In the genomic region with DNA sequence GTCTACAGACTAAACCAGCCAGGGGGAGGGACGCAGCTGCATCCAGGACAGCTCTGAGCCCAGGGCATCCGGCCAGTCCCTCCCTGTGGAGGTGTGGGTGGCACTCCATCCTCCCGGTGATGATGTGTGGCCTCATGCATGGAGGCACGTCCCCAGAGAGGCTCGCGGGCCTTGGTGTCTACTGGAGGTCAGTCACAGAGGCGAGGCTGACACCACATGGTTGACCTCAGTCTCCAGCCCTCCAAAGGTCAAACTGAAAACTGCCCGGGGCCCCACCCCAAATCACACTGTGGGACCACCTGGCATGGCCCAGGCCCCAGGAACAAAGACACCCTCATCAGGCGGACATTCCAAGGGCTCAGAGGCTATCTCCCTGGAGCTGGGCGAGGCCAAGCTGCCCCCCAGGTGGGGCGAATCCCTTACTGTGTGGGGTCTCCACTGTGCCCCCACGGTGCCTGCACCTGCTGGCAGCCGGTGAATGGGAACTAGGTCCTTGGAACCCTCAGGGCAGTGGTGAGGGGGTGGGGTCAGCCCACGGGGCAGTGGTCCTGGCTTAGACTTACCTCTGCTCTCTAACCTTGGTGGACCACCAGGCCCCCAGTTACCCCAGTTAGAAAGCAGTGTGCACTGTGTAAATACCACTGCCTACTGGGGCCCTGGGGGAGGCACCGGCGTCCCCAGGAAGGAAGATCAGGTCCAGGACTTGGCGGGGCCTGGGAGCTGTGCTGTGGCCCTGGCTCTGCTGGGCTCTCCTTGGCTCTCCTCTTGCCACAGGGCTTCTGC, we compare ENCODE assay signal across 23 cellular contexts. TPM values are rescaled to one million over a fixed set of nuclear protein-coding genes. Genes with fewer than 3 reads are reported as not detected.
DNase-seq lines count a peak whose midpoint lies in the region; ATAC-seq, FAIRE-seq and TF ChIP-seq lines count a peak whose summit lies in the region.
"Had no signal": no experiment of that assay in that cellular context is flagged by ENCODE, and none has a peak within 500 bp of the region (broad histone marks: within the 10 kb centered on the region; RNA-seq: fewer than 3 reads in every experiment).

No MANE protein-coding gene starts in this region.

- FAIRE-seq in RCC 7860 (lab: Jason Lieb, UNC) (peak; percentile 62), urothelium cell line (lab: Jason Lieb, UNC) (peak; percentile 69)
- FAIRE-seq: A549, H54 had no signal

- H3K27me3 ChIP-seq in breast epithelium, result peaks cover 0 to 12% of the 10 kb centered on the region in 2 donors
- H3K27me3 ChIP-seq: SJCRH30 had no signal

- intact Hi-C loops in Calu3 (cut with micrococcal nuclease; ENCODE audit: unreplicated experiment), result no loop called here
- intact Hi-C loops in breast epithelium (cut with DNase I; ENCODE audit: low total_unique reads), result no loop called here

- no peak for ATAC-seq in activated T-cell treated with anti-CD3 and anti-CD28 coated beads, Interleukin-2, amount 50 U/mL, for 72 hours (replicated peaks in 1 of 2)
- ATAC-seq: A549 had no signal

- H3K36me3 Mint-ChIP-seq in activated T-cell treated with anti-CD3 and anti-CD28 coated beads, Interleukin-2, amount 50 U/mL, for 24 hours (ENCODE audit: low read depth), result peaks cover 37% of the 10 kb centered on the region
- H3K36me3 Mint-ChIP-seq in activated T-cell treated with anti-CD3 and anti-CD28 coated beads, Interleukin-2, amount 50 U/mL, for 72 hours (ENCODE audit: insufficient read depth in 2 of 2), result peaks cover 0 to 2% of the 10 kb centered on the region in 2 donors
- peaks cover 10% of the 10 kb centered on the region for H3K36me3 Mint-ChIP-seq in Calu3 (ENCODE audit: insufficient read depth, unreplicated experiment)

- no peaks in the 10 kb centered on the region for H3K4me1 ChIP-seq in breast epithelium
- H3K4me1 ChIP-seq: A549, SJCRH30 had no signal

- no peaks in the 10 kb centered on the region for H3K27me3 Mint-ChIP-seq in activated T-cell treated with anti-CD3 and anti-CD28 coated beads, Interleukin-2, amount 50 U/mL, for 24 hours
- no peaks in the 10 kb centered on the region for H3K27me3 Mint-ChIP-seq in activated T-cell treated with anti-CD3 and anti-CD28 coated beads, Interleukin-2, amount 50 U/mL, for 72 hours (ENCODE audit: low read depth)
- H3K27me3 Mint-ChIP-seq in Calu3 (ENCODE audit: unreplicated experiment), result peaks cover 27% of the 10 kb centered on the region
- H3K27me3 Mint-ChIP-seq: IgD-negative memory B cell had no signal

- H3K4me3 ChIP-seq in breast epithelium, result no peak overlapping the region
- H3K4me3 ChIP-seq: A549, SJCRH30 had no signal

- no peak for TF ChIP-seq POLR2A in breast epithelium (IDR thresholded peaks at IDR 0.05)

- no peak overlapping the region for H3K27ac Mint-ChIP-seq in activated T-cell treated with anti-CD3 and anti-CD28 coated beads, Interleukin-2, amount 50 U/mL, for 24 hours
- no peak overlapping the region for H3K27ac Mint-ChIP-seq in activated T-cell treated with anti-CD3 and anti-CD28 coated beads, Interleukin-2, amount 50 U/mL, for 72 hours
- H3K27ac Mint-ChIP-seq in Calu3 (ENCODE audit: unreplicated experiment), result no peak overlapping the region
- H3K27ac Mint-ChIP-seq: IgD-negative memory B cell had no signal

- peaks cover 5% of the 10 kb centered on the region for H3K4me1 Mint-ChIP-seq in activated T-cell treated with anti-CD3 and anti-CD28 coated beads, Interleukin-2, amount 50 U/mL, for 24 hours (ENCODE audit: low read depth)
- peaks cover 6% of the 10 kb centered on the region for H3K4me1 Mint-ChIP-seq in activated T-cell treated with anti-CD3 and anti-CD28 coated beads, Interleukin-2, amount 50 U/mL, for 72 hours (ENCODE audit: low read depth)
- H3K4me1 Mint-ChIP-seq in Calu3 (ENCODE audit: low read depth, unreplicated experiment), result no peaks in the 10 kb centered on the region
- H3K4me1 Mint-ChIP-seq: IgD-negative memory B cell had no signal

- no peak overlapping the region for H3K27ac ChIP-seq in breast epithelium
- H3K27ac ChIP-seq: A549, C4-2B, RWPE1, SJCRH30 had no signal

- peaks cover 11% of the 10 kb centered on the region for H3K9me3 Mint-ChIP-seq in activated T-cell treated with anti-CD3 and anti-CD28 coated beads, Interleukin-2, amount 50 U/mL, for 24 hours
- H3K9me3 Mint-ChIP-seq in activated T-cell treated with anti-CD3 and anti-CD28 coated beads, Interleukin-2, amount 50 U/mL, for 72 hours, result no peaks in the 10 kb centered on the region
- H3K9me3 Mint-ChIP-seq in Calu3 (ENCODE audit: low read depth, unreplicated experiment), result peaks cover 2% of the 10 kb centered on the region

- H3K9me3 ChIP-seq in breast epithelium, result no peaks in the 10 kb centered on the region
- H3K9me3 ChIP-seq: A549, SJCRH30 had no signal

- H3K4me3 Mint-ChIP-seq in activated T-cell treated with anti-CD3 and anti-CD28 coated beads, Interleukin-2, amount 50 U/mL, for 24 hours, result no peak overlapping the region
- H3K4me3 Mint-ChIP-seq in activated T-cell treated with anti-CD3 and anti-CD28 coated beads, Interleukin-2, amount 50 U/mL, for 72 hours, result no peak overlapping the region
- no peak overlapping the region for H3K4me3 Mint-ChIP-seq in Calu3 (ENCODE audit: low read depth, unreplicated experiment)
- H3K4me3 Mint-ChIP-seq: IgD-negative memory B cell had no signal

- peak; percentile 27 for DNase-seq in activated T-cell treated with anti-CD3 and anti-CD28 coated beads, Interleukin-2, amount 50 U/mL, for 24 hours
- no peak for DNase-seq in activated T-cell treated with anti-CD3 and anti-CD28 coated beads, Interleukin-2, amount 50 U/mL, for 72 hours
- DNase-seq in RCC 7860 (ENCODE audit: low spot score), result peak; percentile 15
- DNase-seq in mesenteric fat pad (ENCODE audit: low spot score), result peak; percentile 83
- peak; percentile 62 for DNase-seq in urothelium cell line (ENCODE audit: low spot score)
- no peak for DNase-seq in Calu3
- no peak for DNase-seq in breast epithelium (ENCODE audit: low spot score in 2 of 2)
- no peak for DNase-seq in Kasumi-1 (lab: John Stamatoyannopoulos, UW)
- DNase-seq: DMS153, NCI-H1105 treated with DMSO at 0.1 percent for 48 hours, NCI-H1694 treated with DMSO at 0.1 percent for 48 hours, NCI-H2107, NCI-H226, NCI-H524 treated with DMSO at 0.1 percent for 48 hours, SJCRH30 had no signal

- no TSS peak for BruUV-seq in Calu3 (replicated peaks; lab: Mats Ljungman, UMichigan)

- TF ChIP-seq CTCF in Calu3 (IDR thresholded peaks at IDR 0.05; ENCODE audit: unreplicated experiment), result no peak
- TF ChIP-seq CTCF in breast epithelium (IDR thresholded peaks at IDR 0.05), result no peak

- CTCF ChIA-PET in Calu3 (lab: Charles Lee), result no interaction called here

- H3K36me3 ChIP-seq in breast epithelium, result no peaks in the 10 kb centered on the region
- H3K36me3 ChIP-seq: SJCRH30 had no signal

RNA-seq across cellular contexts. Expression of a gene that starts 49.1 kb away (rescaled TPM):
- total RNA-seq in activated T-cell treated with anti-CD3 and anti-CD28 coated beads, Interleukin-2, amount 50 U/mL, for 72 hours, result 1 to 10 TPM; 2.4 to 3.2 TPM
- total RNA-seq in mesenteric fat pad (12.0 TPM), Calu3 (2022) (not detected in 2 replicates), breast epithelium (1 to 10 TPM; 4.3 to 7.9 (median 7.2) TPM)
- total RNA-seq: LHCN-M2 had no signal

RNA-seq across cellular contexts. Expression of a gene that starts 52.8 kb away (rescaled TPM):
- total RNA-seq in activated T-cell treated with anti-CD3 and anti-CD28 coated beads, Interleukin-2, amount 50 U/mL, for 72 hours, result 1 to 10 TPM; 2.8 to 3.8 TPM
- 3.8 TPM for total RNA-seq in mesenteric fat pad
- total RNA-seq in Calu3 (2022), result 0.40 and 0.61 TPM in 2 replicates
- 1 to 10 TPM; 1.6 to 6.4 (median 2.0) TPM for total RNA-seq in breast epithelium
- total RNA-seq: HT1080, LHCN-M2, OCI-LY7, SJCRH30 had no signal

Comparison
In these comparisons a context has a peak if more than half of its experiments do, and no peak if none do; other contexts are left out.
1. DNase-seq: peak in activated T-cell treated with anti-CD3 and anti-CD28 coated beads, Interleukin-2, amount 50 U/mL, for 24 hours (single experiment), RCC 7860 (single experiment), mesenteric fat pad (single experiment) and urothelium cell line (single experiment); none in activated T-cell treated with anti-CD3 and anti-CD28 coated beads, Interleukin-2, amount 50 U/mL, for 72 hours (0 of 2), Calu3 (single experiment), breast epithelium (0 of 2) and Kasumi-1 (0 of 2).